ENCODE assay signal across 8 cellular contexts in genomic region chr6:73308712-73309533, GRCh38. TPM values are rescaled to one million over a fixed set of nuclear protein-coding genes. Genes with fewer than 3 reads are reported as not detected.
DNase-seq lines count a peak whose midpoint lies in the region; ATAC-seq and TF ChIP-seq lines count a peak whose summit lies in the region.

No MANE protein-coding gene starts in this region.

- H4K5ac ChIP-seq in H9 (ENCODE audit: insufficient read length, low read depth, low read length) = no peak overlapping the region

- TF ChIP-seq CTCF in H9 (conservative IDR thresholded peaks at IDR 0.05) = peak; percentile 59
- TF ChIP-seq CTCF in fibroblast of villous mesenchyme (IDR thresholded peaks at IDR 0.05; ENCODE audit: insufficient read depth, low read depth, low read length) = peak; percentile 23
- TF ChIP-seq CTCF in retinal pigment epithelial cell (conservative IDR thresholded peaks at IDR 0.05; ENCODE audit: low read depth, low read length) = peak; percentile 35

- H3K79me1 ChIP-seq in H9 (ENCODE audit: insufficient read depth, low read depth, low read length, poor library complexity, severe bottlenecking) = peaks cover 3% of the 10 kb centered on the region

- no peak overlapping the region for H2BK120ac ChIP-seq in H9 (ENCODE audit: low read depth, low read length, poor library complexity, severe bottlenecking)

- H4K20me1 ChIP-seq in BLaER1 (no peaks in the 10 kb centered on the region), H9 (ENCODE audit: control insufficient read depth, insufficient read depth, insufficient read length) (no peaks in the 10 kb centered on the region)

- H3K4ac ChIP-seq in H9 (ENCODE audit: low read depth, low read length) = no peak overlapping the region

- H2AFZ ChIP-seq in H9 (ENCODE audit: low read length) = peak overlapping the region; percentile 65

- H4K91ac ChIP-seq in H9 (ENCODE audit: insufficient read length, low read depth, low read length) = no peak overlapping the region

- H2BK20ac ChIP-seq in H9 (ENCODE audit: low read depth, low read length, poor library complexity, severe bottlenecking) = no peak overlapping the region

- H4K8ac ChIP-seq in H9 (replicated peaks; ENCODE audit: insufficient read length, low read depth, low read length) = no peak overlapping the region

- peaks cover 16 to 28% of the 10 kb centered on the region in 2 experiments for H3K4me1 Mint-ChIP-seq in H9
- peaks cover 24% of the 10 kb centered on the region for H3K4me1 Mint-ChIP-seq in T-helper 17 cell

- H3K36me3 Mint-ChIP-seq in H9 (ENCODE audit: insufficient read depth in 1 of 3, low read depth in 3 of 3) = peaks cover 8 to 29% (median 17%) of the 10 kb centered on the region in 3 experiments; a peak in 6 of 7 replicates
- H3K36me3 Mint-ChIP-seq in T-helper 17 cell (ENCODE audit: low read depth) = no peaks in the 10 kb centered on the region

- no peak overlapping the region for H2AK5ac ChIP-seq in H9 (ENCODE audit: insufficient read length, low read length)

- H3K27me3 Mint-ChIP-seq in H9 (ENCODE audit: low read depth) (peaks cover 10% of the 10 kb centered on the region), T-helper 17 cell (peaks cover 21% of the 10 kb centered on the region)

- H3K27me3 ChIP-seq in BLaER1 (no peaks in the 10 kb centered on the region), H9 (ENCODE audit: insufficient read depth, low read length) (no peaks in the 10 kb centered on the region)

- H3K4me3 Mint-ChIP-seq in H9 = peak overlapping the region; percentile 90 to 93
- H3K4me3 Mint-ChIP-seq in T-helper 17 cell = peak overlapping the region; percentile 98

- no peak for ATAC-seq in T-helper 17 cell
- ATAC-seq in HG02885 (IDR thresholded peaks at IDR 0.05; ENCODE audit: poor library complexity, unreplicated experiment) = no peak
- ATAC-seq in GM19455 (IDR thresholded peaks at IDR 0.05; ENCODE audit: unreplicated experiment) = no peak

- peak overlapping the region; percentile 55 for H3K14ac ChIP-seq in H9 (ENCODE audit: insufficient read depth, low read length)

- peak overlapping the region; percentile 90 to 96 (median 94); a peak in 5 of 7 replicates for H3K27ac Mint-ChIP-seq in H9
- peak overlapping the region; percentile 86 for H3K27ac Mint-ChIP-seq in T-helper 17 cell

- no peak overlapping the region for H2BK12ac ChIP-seq in H9 (ENCODE audit: insufficient read length, low read depth, low read length)

- WGBS in H9 (ENCODE audit: extremely low coverage, insufficient read length, low lambda C conversion rate) = no CpG with 5 or more reads among the region's 26 CpGs

- H3K4me3 ChIP-seq in BLaER1 (peak overlapping the region; percentile 80), fibroblast of villous mesenchyme (ENCODE audit: low read depth, low read length) (peak overlapping the region; percentile 66), retinal pigment epithelial cell (ENCODE audit: low read length) (peak overlapping the region; percentile 83)

- peak overlapping the region; percentile 94 for H3K18ac ChIP-seq in H9 (ENCODE audit: insufficient read length, low read depth, low read length)

- no peak overlapping the region for H3T11ph ChIP-seq in H9 (ENCODE audit: low read length)

- H3K9me3 ChIP-seq in BLaER1 = no peaks in the 10 kb centered on the region
- no peaks in the 10 kb centered on the region for H3K9me3 ChIP-seq in H9 (ENCODE audit: control insufficient read depth, low read depth, low read length)
- no peaks in the 10 kb centered on the region for H3K9me3 ChIP-seq in T-helper 17 cell (ENCODE audit: control insufficient read depth, low read length, poor library complexity, severe bottlenecking)

- H3K79me2 ChIP-seq in H9 (ENCODE audit: insufficient read depth, low read length) = 0 out of 2 replicates have a peak, but pooled peaks cover 2% of the 10 kb centered on the region

- peak overlapping the region; percentile 94 for H3K4me2 ChIP-seq in BLaER1
- H3K4me2 ChIP-seq in H9 (ENCODE audit: insufficient read depth, insufficient read length, low read length) = peak overlapping the region; percentile 89

- peaks cover 17% of the 10 kb centered on the region for H3K23me2 ChIP-seq in H9 (ENCODE audit: insufficient read length, low read depth, low read length, poor library complexity, severe bottlenecking)

- H3K4me1 ChIP-seq in BLaER1 (peaks cover 56% of the 10 kb centered on the region), H9 (ENCODE audit: insufficient read depth, low read length) (no peaks in the 10 kb centered on the region; the same call in 1 of the 2 replicates)

- H3K9me3 Mint-ChIP-seq in H9 = peaks cover 6 to 16% of the 10 kb centered on the region in 2 experiments

- peak overlapping the region; percentile 86 for H3K9ac ChIP-seq in BLaER1
- peak overlapping the region; percentile 69 for H3K9ac ChIP-seq in H9 (ENCODE audit: extremely low read depth, insufficient read length, low read length)

- no peaks in the 10 kb centered on the region for H3K36me3 ChIP-seq in BLaER1

- H3K56ac ChIP-seq in H9 (ENCODE audit: insufficient read length, low read depth, low read length) = no peak overlapping the region

- no peak overlapping the region for H2BK15ac ChIP-seq in H9 (ENCODE audit: low read depth, low read length)

- H2BK5ac ChIP-seq in H9 (ENCODE audit: insufficient read length, low read length) = no peak overlapping the region

- H3K27ac ChIP-seq in BLaER1 = peak overlapping the region; percentile 83
- H3K27ac ChIP-seq in H9 (ENCODE audit: insufficient read length, low read depth, low read length) = no peak overlapping the region

- peak; percentile 65 for DNase-seq in H9
- DNase-seq in T-helper 17 cell = no peak
- peak; percentile 41 for DNase-seq in fibroblast of villous mesenchyme (ENCODE audit: low read depth)
- no peak for DNase-seq in retinal pigment epithelial cell (ENCODE audit: low read depth)
- DNase-seq in SK-N-DZ (ENCODE audit: low spot score) = no peak

- no peak overlapping the region for H3K23ac ChIP-seq in H9 (ENCODE audit: insufficient read length, low read depth, low read length)

RNA-seq across cellular contexts. Expression of gene DPPA5, which starts 45.2 kb away (rescaled TPM):
- total RNA-seq in H9 (2021) (1.2 TPM in 2 replicates), T-helper 17 cell (not detected), fibroblast of villous mesenchyme (not detected in 2 replicates)
- not detected in 2 replicates for polyA plus RNA-seq in SK-N-DZ (2014; cell fraction: cytosol; rRNA removed)
- not detected in 2 replicates for polyA plus RNA-seq in SK-N-DZ (2014; cell fraction: nucleus; rRNA removed)

RNA-seq across cellular contexts. Expression of gene KHDC1, which starts 45.9 kb away (rescaled TPM):
- 7.7 and 7.8 TPM in 2 replicates for total RNA-seq in H9 (2021)
- 1 to 10 TPM in 1 of 2 donors, under 1 TPM in 1; 0.52 to 3.1 TPM for total RNA-seq in T-helper 17 cell
- total RNA-seq in fibroblast of villous mesenchyme = 2.6 and 3.9 TPM in 2 replicates
- polyA plus RNA-seq in SK-N-DZ (2014; cell fraction: cytosol; rRNA removed) = 2.8 and 3.9 TPM in 2 replicates
- polyA plus RNA-seq in SK-N-DZ (2014; cell fraction: nucleus; rRNA removed) = 4.2 and 6.1 TPM in 2 replicates

RNA-seq across cellular contexts. Expression of gene KHDC3L, which starts 53.5 kb away (rescaled TPM):
- total RNA-seq in H9 (2021) (0.22 TPM in 1 of 2 replicates, not detected in the other), T-helper 17 cell (not detected), fibroblast of villous mesenchyme (not detected in 2 replicates)
- polyA plus RNA-seq in SK-N-DZ (2014; cell fraction: cytosol; rRNA removed) = not detected in 2 replicates
- polyA plus RNA-seq in SK-N-DZ (2014; cell fraction: nucleus; rRNA removed) = not detected in 2 replicates

Comparison
In these comparisons a context has a peak if more than half of its experiments do, and no peak if none do; other contexts are left out.
1. DNase-seq: peak in H9 (single experiment) and fibroblast of villous mesenchyme (single experiment); none in T-helper 17 cell (0 of 3), retinal pigment epithelial cell (single experiment) and SK-N-DZ (single experiment).
2. Peak in every context shown above with its lines, with median percentiles within 50 percentile points of each other: H3K4me3 ChIP-seq and CTCF ChIP-seq.